Comparison of ENCODE assay signal across 13 cellular contexts in the genomic region with DNA sequence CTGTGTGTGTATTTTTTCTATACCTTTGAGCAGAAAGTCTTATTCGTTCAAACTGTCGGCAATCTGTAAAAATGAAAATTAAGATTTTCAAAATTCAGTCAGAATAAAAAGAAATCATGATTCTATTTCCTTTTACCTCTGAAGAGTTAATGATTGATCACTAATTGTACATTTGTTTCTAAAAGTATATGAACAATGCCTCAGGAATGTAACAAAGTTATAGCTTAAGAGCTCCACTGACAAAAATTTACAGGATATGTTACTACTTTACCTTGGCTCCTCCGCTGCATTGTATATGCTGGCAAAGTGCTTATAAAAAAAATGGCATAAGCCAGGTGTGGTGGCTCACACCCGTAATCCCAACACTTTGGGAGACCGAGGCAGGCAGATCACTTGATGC.
DNase-seq lines count a peak whose midpoint lies in the region; ATAC-seq and TF ChIP-seq lines count a peak whose summit lies in the region.
"Had no signal": no experiment of that assay in that cellular context is flagged by ENCODE, and none has a peak within 500 bp of the region (broad histone marks: within the 10 kb centered on the region; RNA-seq: fewer than 3 reads in every experiment).

No MANE protein-coding gene starts in this region.

- H3K4me1 ChIP-seq in PC-3 (ENCODE audit: insufficient read depth, low read length): peaks cover 26% of the 10 kb centered on the region
- H3K4me1 ChIP-seq in MM.1S (ENCODE audit: low read length): no peaks in the 10 kb centered on the region
- no peaks in the 10 kb centered on the region for H3K4me1 ChIP-seq in upper lobe of right lung

- TF ChIP-seq CTCF in Calu3 (IDR thresholded peaks at IDR 0.05; ENCODE audit: unreplicated experiment): no peak
- no peak for TF ChIP-seq CTCF in PC-3 (conservative IDR thresholded peaks at IDR 0.05; ENCODE audit: low read depth, low read length)
- no peak for TF ChIP-seq CTCF in kidney epithelial cell (IDR thresholded peaks at IDR 0.05; ENCODE audit: insufficient read depth, low read length, poor library complexity, severe bottlenecking)
- no peak for TF ChIP-seq CTCF in MM.1S (IDR thresholded peaks at IDR 0.05; ENCODE audit: low read length)
- no peak for TF ChIP-seq CTCF in upper lobe of right lung (IDR thresholded peaks at IDR 0.05)

- peak overlapping the region; percentile 52 for H3K27ac Mint-ChIP-seq in Calu3 (ENCODE audit: unreplicated experiment)

- POLR2A ChIA-PET in PC-3 (lab: Charles Lee; ENCODE audit: unreplicated experiment): no interaction called here

- BruUV-seq in Calu3 (replicated peaks; lab: Mats Ljungman, UMichigan) (no TSS peak), PC-3 (replicated peaks; lab: Mats Ljungman, UMichigan) (no TSS peak)

- intact Hi-C loops in Calu3 (cut with micrococcal nuclease; ENCODE audit: unreplicated experiment): no loop called here
- intact Hi-C loops in PC-3 (cut with micrococcal nuclease): no loop called here
- intact Hi-C loops in upper lobe of right lung (cut with DNase I): no loop called here

- H3K79me2 ChIP-seq in PC-3 (ENCODE audit: low read length): no peaks in the 10 kb centered on the region
- H3K79me2 ChIP-seq in MM.1S (ENCODE audit: low read length): no peaks in the 10 kb centered on the region

- H3K27me3 Mint-ChIP-seq in Calu3 (ENCODE audit: unreplicated experiment): no peaks in the 10 kb centered on the region
- H3K27me3 Mint-ChIP-seq: CD4-positive, alpha-beta memory T cell had no signal

- no peak for DNase-seq in Calu3
- DNase-seq in PC-3: peak; percentile 10
- DNase-seq in kidney epithelial cell (ENCODE audit: low read depth): peak; percentile 5
- no peak for DNase-seq in stimulated activated CD4-positive, alpha-beta T cell treated with anti-CD3 and anti-CD28 coated beads, Interleukin-4, amount 100 ng/mL, for 4 hours
- no peak for DNase-seq in MV-4-11 (lab: John Stamatoyannopoulos, UW)
- no peak for DNase-seq in MM.1S
- DNase-seq in upper lobe of right lung: no peak
- DNase-seq: AML-193; CD4-positive, alpha-beta memory T cell; DMS79 treated with DMSO at 0.1 percent for 48 hours; GF-D8; H9 had no signal

- H3K36me3 Mint-ChIP-seq in Calu3 (ENCODE audit: insufficient read depth, unreplicated experiment): no peaks in the 10 kb centered on the region

- H3K9me3 ChIP-seq in PC-3 (ENCODE audit: low read length): no peaks in the 10 kb centered on the region
- H3K9me3 ChIP-seq in MM.1S (replicated peaks; ENCODE audit: insufficient read depth, low read length): no peaks in the 10 kb centered on the region
- H3K9me3 ChIP-seq in upper lobe of right lung: no peaks in the 10 kb centered on the region

- H3K36me3 ChIP-seq in PC-3 (ENCODE audit: low read depth, low read length) (no peaks in the 10 kb centered on the region), kidney epithelial cell (ENCODE audit: control insufficient read depth, insufficient read depth, low read length) (no peaks in the 10 kb centered on the region), MM.1S (replicated peaks; ENCODE audit: insufficient read depth, low read length) (no peaks in the 10 kb centered on the region), upper lobe of right lung (peaks cover 16% of the 10 kb centered on the region)

- no peak overlapping the region for H3K27ac ChIP-seq in PC-3 (ENCODE audit: low read length)
- no peak overlapping the region for H3K27ac ChIP-seq in MM.1S (ENCODE audit: low read length)
- no peak overlapping the region for H3K27ac ChIP-seq in upper lobe of right lung
- H3K27ac ChIP-seq: C4-2B had no signal

- H4K20me1 ChIP-seq in PC-3 (ENCODE audit: low read length): no peaks in the 10 kb centered on the region
- H4K20me1 ChIP-seq in MM.1S (ENCODE audit: insufficient read depth, low read length): no peaks in the 10 kb centered on the region

- H3K27me3 ChIP-seq in PC-3 (ENCODE audit: low read length) (no peaks in the 10 kb centered on the region), kidney epithelial cell (ENCODE audit: control insufficient read depth, insufficient read depth, low read length) (no peaks in the 10 kb centered on the region), MM.1S (replicated peaks; ENCODE audit: insufficient read depth, low read length) (no peaks in the 10 kb centered on the region), upper lobe of right lung (no peaks in the 10 kb centered on the region)

- no peaks in the 10 kb centered on the region for H3K9me3 Mint-ChIP-seq in Calu3 (ENCODE audit: low read depth, unreplicated experiment)
- H3K9me3 Mint-ChIP-seq: CD4-positive, alpha-beta memory T cell; H9 had no signal

- no peak overlapping the region for H3K4me3 Mint-ChIP-seq in Calu3 (ENCODE audit: low read depth, unreplicated experiment)
- H3K4me3 Mint-ChIP-seq: CD4-positive, alpha-beta memory T cell; H9 had no signal

- CTCF ChIA-PET in Calu3 (lab: Charles Lee) (interaction anchor here (0.6 kb wide), 1 partner anchor 1006 kb away, joined by 3 read pairs; no protein-coding TSS in a partner anchor), PC-3 (lab: Charles Lee) (no interaction called here)

- no peak overlapping the region for H2AFZ ChIP-seq in PC-3 (ENCODE audit: low read length)
- H2AFZ ChIP-seq in MM.1S (ENCODE audit: low read length): no peak overlapping the region

- peaks cover 41% of the 10 kb centered on the region for H3K4me1 Mint-ChIP-seq in Calu3 (ENCODE audit: low read depth, unreplicated experiment)
- H3K4me1 Mint-ChIP-seq: CD4-positive, alpha-beta memory T cell had no signal

- ATAC-seq in PC-3 (peak; percentile 48; the same call in 1 of the 2 replicates), upper lobe of right lung (no peak)

- no peaks in the 10 kb centered on the region for H3K9me2 ChIP-seq in PC-3 (replicated peaks; ENCODE audit: low read length)
- no peaks in the 10 kb centered on the region for H3K9me2 ChIP-seq in MM.1S (replicated peaks; ENCODE audit: insufficient read depth, low read length)

- H3K4me3 ChIP-seq in PC-3 (ENCODE audit: low read length) (no peak overlapping the region), kidney epithelial cell (ENCODE audit: low read depth, low read length) (no peak overlapping the region), MM.1S (ENCODE audit: low read length) (no peak overlapping the region), upper lobe of right lung (no peak overlapping the region)

- no peaks in the 10 kb centered on the region for H3F3A ChIP-seq in PC-3 (ENCODE audit: low read length, unreplicated experiment)
- no peaks in the 10 kb centered on the region for H3F3A ChIP-seq in MM.1S (ENCODE audit: insufficient read depth, low read length)

- peak overlapping the region; percentile 72 for H3K4me2 ChIP-seq in PC-3 (ENCODE audit: low read length)
- no peak overlapping the region for H3K4me2 ChIP-seq in MM.1S (ENCODE audit: low read depth, low read length)

- H3K9ac ChIP-seq in PC-3 (ENCODE audit: low read length) (no peak overlapping the region), MM.1S (ENCODE audit: low read length) (no peak overlapping the region)

Comparison
In these comparisons a context has a peak if more than half of its experiments do, and no peak if none do; other contexts are left out.
1. DNase-seq: peak in PC-3 (single experiment) and kidney epithelial cell (single experiment); none in Calu3 (single experiment), stimulated activated CD4-positive, alpha-beta T cell treated with anti-CD3 and anti-CD28 coated beads, Interleukin-4, amount 100 ng/mL, for 4 hours (0 of 2), MV-4-11 (single experiment), MM.1S (single experiment) and upper lobe of right lung (single experiment).